In genomic region chr19:10870501-10870954, GRCh38 we compare ENCODE assay signal across 1 cellular context.
TF ChIP-seq lines count a peak whose summit lies in the region.

No MANE protein-coding gene starts in this region.

TF ChIP-seq in endothelial cell of umbilical vein, 7 proteins besides CTCF, POLR2A, EP300 and RAD21:
- no peak for TF ChIP-seq JUN (IDR thresholded peaks at IDR 0.05; ENCODE audit: borderline replicate concordance, insufficient read depth, insufficient read length, low read depth)
- TF ChIP-seq MYC (IDR thresholded peaks at IDR 0.05; ENCODE audit: low read depth, low read length): no peak
- TF ChIP-seq EZH2 (IDR thresholded peaks at IDR 0.05; ENCODE audit: borderline replicate concordance, low read depth, low read length, severe bottlenecking): no peak
- no peak for TF ChIP-seq FOS (IDR thresholded peaks at IDR 0.05; ENCODE audit: borderline replicate concordance, insufficient read depth, low read length)
- TF ChIP-seq POLR2AphosphoS5 (IDR thresholded peaks at IDR 0.05; ENCODE audit: insufficient read depth, low read depth, low read length): no peak
- TF ChIP-seq, protein P1, sequence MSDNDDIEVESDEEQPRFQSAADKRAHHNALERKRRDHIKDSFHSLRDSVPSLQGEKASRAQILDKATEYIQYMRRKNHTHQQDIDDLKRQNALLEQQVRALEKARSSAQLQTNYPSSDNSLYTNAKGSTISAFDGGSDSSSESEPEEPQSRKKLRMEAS (IDR thresholded peaks at IDR 0.05; ENCODE audit: insufficient read depth, insufficient read length): no peak
- no peak for TF ChIP-seq GATA2 (IDR thresholded peaks at IDR 0.05; ENCODE audit: insufficient read depth, insufficient read length, low read depth, low read length)
TF ChIP-seq in endothelial cell of umbilical vein: peak in this region for 0.
